ENCODE assay signal across 36 cellular contexts in genomic region chr4:1236103-1236641, GRCh38. TPM values are rescaled to one million over a fixed set of nuclear protein-coding genes. Genes with fewer than 3 reads are reported as not detected.
DNase-seq lines count a peak whose midpoint lies in the region; ATAC-seq and TF ChIP-seq lines count a peak whose summit lies in the region.
"Had no signal": no experiment of that assay in that cellular context is flagged by ENCODE, and none has a peak within 500 bp of the region (broad histone marks: within the 10 kb centered on the region; RNA-seq: fewer than 3 reads in every experiment).

No MANE protein-coding gene starts in this region.

- no peak for TF ChIP-seq POLR2A in ovary (IDR thresholded peaks at IDR 0.05)

- peak; percentile 55 for DNase-seq in natural killer cell treated with Interleukin-12 subunit alpha and Interleukin-12 subunit beta and Interleukin-15 and Interleukin-18, amount 100 ng/mL, for 72 hours (ENCODE audit: low spot score)
- no peak for DNase-seq in natural killer cell
- peak; percentile 12 for DNase-seq in left ventricle myocardium inferior
- peak in 3 of 5 donors; percentile 17 to 21 (median 20) for DNase-seq in ovary
- DNase-seq in putamen (ENCODE audit: low spot score): no peak
- DNase-seq in NCI-H1694 (lab: John Stamatoyannopoulos, UW): no peak
- no peak for DNase-seq in H4 (ENCODE audit: low spot score)
- DNase-seq: activated CD4-positive, alpha-beta T cell treated with anti-CD3 and anti-CD28 coated beads, Interleukin-2, amount 10 ng/mL, durations not matched to agents 24 days and 14 days; activated gamma-delta T cell treated with Interleukin-2 at 50 U/mL for 16 hours; activated naive CD8-positive, alpha-beta T cell treated with anti-CD3 and anti-CD28 coated beads, Interleukin-2, amount 50 U/mL, for 24 hours; activated T-cell treated with anti-CD3 and anti-CD28 coated beads, Interleukin-2, amount 50 U/mL, for 1 hour; EL; foreskin fibroblast; islet precursor cell; KG1; MG63; NCI-H2081 treated with DMSO at 0.1 percent for 48 hours; NCI-H345; NCI-H69; retina; SJCRH30; stimulated activated CD4-positive, alpha-beta T cell treated with anti-CD3 and anti-CD28 coated beads, Interleukin-2, amount 100 ng/mL, for 24 hours; stimulated activated CD8-positive, alpha-beta memory T cell treated with anti-CD3 and anti-CD28 coated beads, Interleukin-4, amount 100 ng/mL, for 48 hours; stomach; SW 1271 had no signal

- H3K27ac Mint-ChIP-seq in natural killer cell treated with Interleukin-12 subunit alpha and Interleukin-12 subunit beta and Interleukin-15 and Interleukin-18, amount 100 ng/mL, for 72 hours: no peak overlapping the region
- peak overlapping the region in 1 of 2 donors; percentile 26 for H3K27ac Mint-ChIP-seq in natural killer cell
- H3K27ac Mint-ChIP-seq: activated CD4-positive, alpha-beta T cell treated with anti-CD3 and anti-CD28 coated beads, Interleukin-2, amount 10 ng/mL, durations not matched to agents 24 days and 14 days; activated naive CD8-positive, alpha-beta T cell treated with anti-CD3 and anti-CD28 coated beads, Interleukin-2, amount 50 U/mL, for 24 hours had no signal

- H3K27me3 Mint-ChIP-seq in natural killer cell treated with Interleukin-12 subunit alpha and Interleukin-12 subunit beta and Interleukin-15 and Interleukin-18, amount 100 ng/mL, for 72 hours: no peaks in the 10 kb centered on the region
- no peaks in the 10 kb centered on the region for H3K27me3 Mint-ChIP-seq in natural killer cell (ENCODE audit: low read depth in 2 of 2)
- H3K27me3 Mint-ChIP-seq: activated CD4-positive, alpha-beta T cell treated with anti-CD3 and anti-CD28 coated beads, Interleukin-2, amount 10 ng/mL, durations not matched to agents 24 days and 14 days; activated naive CD8-positive, alpha-beta T cell treated with anti-CD3 and anti-CD28 coated beads, Interleukin-2, amount 50 U/mL, for 24 hours; CD8-positive, alpha-beta memory T cell; naive thymus-derived CD8-positive, alpha-beta T cell had no signal

- 87 to 90% (median 87%) methylated on average over 19 of the region's 19 CpGs for whole genome bisulfite sequencing in ovary, 3 donors

- no peaks in the 10 kb centered on the region for H3K9me3 Mint-ChIP-seq in natural killer cell treated with Interleukin-12 subunit alpha and Interleukin-12 subunit beta and Interleukin-15 and Interleukin-18, amount 100 ng/mL, for 72 hours
- H3K9me3 Mint-ChIP-seq in natural killer cell: no peaks in the 10 kb centered on the region
- H3K9me3 Mint-ChIP-seq: activated CD4-positive, alpha-beta T cell treated with anti-CD3 and anti-CD28 coated beads, Interleukin-2, amount 10 ng/mL, durations not matched to agents 24 days and 14 days; activated naive CD8-positive, alpha-beta T cell treated with anti-CD3 and anti-CD28 coated beads, Interleukin-2, amount 50 U/mL, for 24 hours; CD8-positive, alpha-beta memory T cell; naive thymus-derived CD8-positive, alpha-beta T cell had no signal

- TF ChIP-seq EP300 in ovary (IDR thresholded peaks at IDR 0.05): no peak

- no peak for ATAC-seq in natural killer cell treated with Interleukin-12 subunit alpha and Interleukin-12 subunit beta and Interleukin-15 and Interleukin-18, amount 100 ng/mL, for 72 hours
- ATAC-seq in natural killer cell: no peak
- ATAC-seq in HG03378 (IDR thresholded peaks at IDR 0.05; ENCODE audit: unreplicated experiment): no peak
- ATAC-seq: activated naive CD8-positive, alpha-beta T cell treated with anti-CD3 and anti-CD28 coated beads, Interleukin-2, amount 50 U/mL, for 24 hours; GM12878; naive thymus-derived CD8-positive, alpha-beta T cell had no signal

- H3K9me3 ChIP-seq in left ventricle myocardium inferior (replicated peaks) (no peaks in the 10 kb centered on the region), ovary (no peaks in the 10 kb centered on the region)
- H3K9me3 ChIP-seq: esophagus muscularis mucosa, MG63, Peyer's patch, SJCRH30, spleen, stomach, tibial artery had no signal

- TF ChIP-seq CTCF in natural killer cell (IDR thresholded peaks at IDR 0.05) (no peak), left ventricle myocardium inferior (IDR thresholded peaks at IDR 0.05; ENCODE audit: borderline replicate concordance) (no peak), ovary (IDR thresholded peaks at IDR 0.05) (no peak)

- no peak overlapping the region for H3K27ac ChIP-seq in left ventricle myocardium inferior (replicated peaks)
- no peak overlapping the region for H3K27ac ChIP-seq in ovary
- H3K27ac ChIP-seq: esophagus muscularis mucosa, HL-60, Peyer's patch, SJCRH30, spleen, stomach, tibial artery, VCaP had no signal

- peaks cover 75% of the 10 kb centered on the region for H3K36me3 ChIP-seq in left ventricle myocardium inferior
- H3K36me3 ChIP-seq in ovary: no peaks in the 10 kb centered on the region

- intact Hi-C loops in natural killer cell (cut with micrococcal nuclease) (no loop called here), left ventricle myocardium inferior (cut with micrococcal nuclease) (no loop called here), ovary (cut with DNase I) (loop anchor here in 1 of 4 donors (10.0 kb wide), 1 partner anchor 221 kb away; the partner anchor contains the start of gene FGFRL1)

- H3K27me3 ChIP-seq in left ventricle myocardium inferior (ENCODE audit: low read depth) (no peaks in the 10 kb centered on the region), ovary (no peaks in the 10 kb centered on the region)
- H3K27me3 ChIP-seq: dorsolateral prefrontal cortex, esophagus muscularis mucosa, MG63, Peyer's patch, SJCRH30, spleen, stomach, tibial artery had no signal

- H3K36me3 Mint-ChIP-seq in natural killer cell treated with Interleukin-12 subunit alpha and Interleukin-12 subunit beta and Interleukin-15 and Interleukin-18, amount 100 ng/mL, for 72 hours: no peaks in the 10 kb centered on the region
- no peaks in the 10 kb centered on the region for H3K36me3 Mint-ChIP-seq in natural killer cell

- peaks cover 0 to 27% of the 10 kb centered on the region in 2 donors for H3K4me1 Mint-ChIP-seq in natural killer cell treated with Interleukin-12 subunit alpha and Interleukin-12 subunit beta and Interleukin-15 and Interleukin-18, amount 100 ng/mL, for 72 hours (ENCODE audit: low read depth in 2 of 2)
- H3K4me1 Mint-ChIP-seq in natural killer cell: peaks cover 29 to 44% of the 10 kb centered on the region in 2 donors
- H3K4me1 Mint-ChIP-seq: activated CD4-positive, alpha-beta T cell treated with anti-CD3 and anti-CD28 coated beads, Interleukin-2, amount 10 ng/mL, durations not matched to agents 24 days and 14 days had no signal

- H3K4me3 ChIP-seq in left ventricle myocardium inferior (no peak overlapping the region), ovary (no peak overlapping the region)
- H3K4me3 ChIP-seq: dorsolateral prefrontal cortex, esophagus muscularis mucosa, GM12878, MG63, Peyer's patch, SJCRH30, spleen, stomach, tibial artery had no signal

- no peak overlapping the region for H3K4me3 Mint-ChIP-seq in natural killer cell treated with Interleukin-12 subunit alpha and Interleukin-12 subunit beta and Interleukin-15 and Interleukin-18, amount 100 ng/mL, for 72 hours
- no peak overlapping the region for H3K4me3 Mint-ChIP-seq in natural killer cell
- H3K4me3 Mint-ChIP-seq: activated CD4-positive, alpha-beta T cell treated with anti-CD3 and anti-CD28 coated beads, Interleukin-2, amount 10 ng/mL, durations not matched to agents 24 days and 14 days; activated naive CD8-positive, alpha-beta T cell treated with anti-CD3 and anti-CD28 coated beads, Interleukin-2, amount 50 U/mL, for 24 hours; CD8-positive, alpha-beta memory T cell had no signal

- peaks cover 45% of the 10 kb centered on the region for H3K4me1 ChIP-seq in left ventricle myocardium inferior
- H3K4me1 ChIP-seq in ovary (ENCODE audit: insufficient read depth): peaks cover 5% of the 10 kb centered on the region
- H3K4me1 ChIP-seq: SJCRH30 had no signal

RNA-seq across cellular contexts. Expression of gene CTBP1, which starts 12.8 kb away (rescaled TPM):
- total RNA-seq in natural killer cell treated with Interleukin-12 subunit alpha and Interleukin-12 subunit beta and Interleukin-15 and Interleukin-18, amount 100 ng/mL, for 72 hours: 100 to 1,000 TPM; 109 to 245 TPM
- total RNA-seq in natural killer cell: 100 to 1,000 TPM; 384 to 388 (median 388) TPM
- total RNA-seq in left ventricle myocardium inferior: 112 TPM
- total RNA-seq in ovary: 100 to 1,000 TPM in 6 of 7 donors, 10 to 100 TPM in 1; 89.5 to 231 (median 154) TPM
- 100 to 1,000 TPM in 1 of 2 donors, 10 to 100 TPM in 1; 45.7 to 124 TPM for polyA plus RNA-seq in ovary
- total RNA-seq in H4 (2014; rRNA removed; shearing (Covaris generic)): 81.0 and 106 TPM in 2 replicates

RNA-seq across cellular contexts. Expression of gene MAEA, which starts 53.5 kb away (rescaled TPM):
- 10 to 100 TPM; 60.1 to 93.7 TPM for total RNA-seq in natural killer cell treated with Interleukin-12 subunit alpha and Interleukin-12 subunit beta and Interleukin-15 and Interleukin-18, amount 100 ng/mL, for 72 hours
- 10 to 100 TPM; 63.5 to 89.2 (median 64.0) TPM for total RNA-seq in natural killer cell
- total RNA-seq in left ventricle myocardium inferior: 49.5 TPM
- total RNA-seq in ovary: 10 to 100 TPM; 48.3 to 71.3 (median 56.7) TPM
- 10 to 100 TPM; 23.8 to 60.7 TPM for polyA plus RNA-seq in ovary
- total RNA-seq in H4 (2014; rRNA removed; shearing (Covaris generic)): 54.3 and 69.4 TPM in 2 replicates

Comparison
In these comparisons a context has a peak if more than half of its experiments do, and no peak if none do; other contexts are left out.
1. DNase-seq: peak in natural killer cell treated with Interleukin-12 subunit alpha and Interleukin-12 subunit beta and Interleukin-15 and Interleukin-18, amount 100 ng/mL, for 72 hours (single experiment), left ventricle myocardium inferior (single experiment) and ovary (3 of 5); none in natural killer cell (single experiment), putamen (single experiment), NCI-H1694 (single experiment) and H4 (single experiment).